ENCODE assay signal across 8 cellular contexts in the genomic region with DNA sequence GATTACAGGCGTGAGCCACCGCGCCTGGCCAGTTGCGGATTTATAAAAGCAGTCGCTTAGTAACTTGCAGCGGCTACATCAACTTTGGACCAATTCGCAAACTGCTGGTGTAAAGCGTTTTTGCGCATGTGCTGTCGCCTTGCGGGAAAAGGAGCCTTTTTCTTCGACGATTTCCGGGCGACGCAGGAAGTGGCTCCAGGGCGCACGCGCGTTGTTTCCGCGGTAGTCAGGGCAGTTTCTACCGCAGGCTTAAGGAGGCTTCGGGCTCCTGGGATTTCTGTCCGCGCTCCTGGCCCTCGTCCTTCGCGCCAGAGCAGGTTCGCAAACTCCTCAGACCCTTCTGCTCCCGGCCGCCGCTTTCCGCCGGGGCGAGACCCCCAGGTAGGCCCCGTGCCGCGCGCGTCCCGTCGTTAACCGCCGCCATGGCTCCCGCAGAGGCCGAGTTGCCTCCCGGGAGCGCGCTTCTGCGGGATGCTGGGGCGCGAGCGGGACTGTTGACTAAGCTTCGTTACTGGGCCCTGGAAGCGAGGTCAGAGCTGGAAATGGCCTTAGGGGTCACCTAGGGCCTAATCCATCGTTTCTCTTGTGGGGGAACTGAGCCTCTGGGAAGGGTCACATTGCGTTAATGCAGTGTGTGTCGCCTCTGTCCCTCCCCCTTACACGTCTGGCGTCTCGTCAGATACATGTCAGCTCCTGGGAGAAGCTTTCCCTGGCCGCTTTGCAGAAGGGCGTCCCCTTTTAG. TPM values are rescaled to one million over a fixed set of nuclear protein-coding genes. Genes with fewer than 3 reads are reported as not detected.
DNase-seq lines count a peak whose midpoint lies in the region; FAIRE-seq lines count a peak whose summit lies in the region.

Gene RAE1, plus strand, starts transcription at position 214 of the 742 bp plus-strand sequence. CDS start 2,784 bp downstream, outside the sequence.

- peak within 1 kb of the TSS; percentile 98 for H3K18ac ChIP-seq in neuronal stem cell (ENCODE audit: low read length)

- H3K9ac ChIP-seq in neuronal stem cell (ENCODE audit: low read depth, low read length, poor library complexity) (peak within 1 kb of the TSS; percentile 95), subcutaneous abdominal adipose tissue (ENCODE audit: low read length in 5 of 5) (peak within 1 kb of the TSS; percentile 68 to 99 (median 94))

- H3K27ac ChIP-seq in SJSA1: peak within 1 kb of the TSS; percentile 81
- peak within 1 kb of the TSS; percentile 77 for H3K27ac ChIP-seq in neuronal stem cell (replicated peaks; ENCODE audit: low read length)
- peak within 1 kb of the TSS; percentile 74 for H3K27ac ChIP-seq in subcutaneous abdominal adipose tissue (ENCODE audit: low read depth, low read length)

- no peaks in the 10 kb centered on the region; the same call in none of the 2 replicates for H3K36me3 ChIP-seq in SJSA1
- H3K36me3 ChIP-seq in neuronal stem cell (replicated peaks in 1 of 2; ENCODE audit: control insufficient read depth in 2 of 2, insufficient read depth in 2 of 2, low read length in 2 of 2): peaks cover 0 to 17% of the 10 kb centered on the region in 2 donors
- peaks cover 4 to 30% (median 8%) of the 10 kb centered on the region in 5 donors for H3K36me3 ChIP-seq in subcutaneous abdominal adipose tissue (ENCODE audit: control insufficient read depth in 5 of 5, insufficient read depth in 5 of 5, low read length in 5 of 5)

- no CpG with 5 or more reads among the region's 64 CpGs for WGBS in neuronal stem cell (ENCODE audit: extremely low coverage in 2 of 2, insufficient read length in 2 of 2, insufficient replicate concordance in 1 of 2), 2 donors

- H3K4ac ChIP-seq in neuronal stem cell (ENCODE audit: low read length): peak within 1 kb of the TSS; percentile 24

- peak within 1 kb of the TSS; percentile 72 for H3K4me2 ChIP-seq in neuronal stem cell (ENCODE audit: insufficient read depth, low read length, poor library complexity, severe bottlenecking)

- peak within 1 kb of the TSS; percentile 87 for H2AFZ ChIP-seq in neuronal stem cell (ENCODE audit: low read length)

- no peak within 1 kb of the TSS for H2BK120ac ChIP-seq in neuronal stem cell (ENCODE audit: low read depth, low read length)

- H3K27me3 ChIP-seq in SJSA1 (replicated peaks) (no peaks in the 10 kb centered on the region), neuronal stem cell (ENCODE audit: control insufficient read depth in 3 of 3, insufficient read depth in 3 of 3, low read depth in 1 of 3, low read length in 3 of 3) (no peaks in the 10 kb centered on the region), subcutaneous abdominal adipose tissue (ENCODE audit: control insufficient read depth in 5 of 5, insufficient read depth in 4 of 5, low read length in 5 of 5) (peaks cover 0 to 2% (median 0%) of the 10 kb centered on the region in 5 donors)

- H2BK15ac ChIP-seq in neuronal stem cell (ENCODE audit: low read length): no peak within 1 kb of the TSS

- H4K91ac ChIP-seq in neuronal stem cell (ENCODE audit: low read depth, low read length, poor library complexity): peak within 1 kb of the TSS; percentile 38

- H3K14ac ChIP-seq in neuronal stem cell (ENCODE audit: low read length): peak within 1 kb of the TSS; percentile 1

- H2BK12ac ChIP-seq in neuronal stem cell (ENCODE audit: low read length): no peak within 1 kb of the TSS

- DNase-seq in ELF-1 (ENCODE audit: low read depth, low spot score): peak; percentile 91
- peak; percentile 90 for DNase-seq in HCEC 1CT
- peak; percentile 92 for DNase-seq in MV-4-11 (lab: John Stamatoyannopoulos, UW)
- DNase-seq in SJSA1 (ENCODE audit: low read depth in 1 of 2, low spot score in 2 of 2): peak; percentile 87 to 89
- peak; percentile 70 to 88 (median 80) for DNase-seq in activated naive CD4-positive, alpha-beta T cell (lab: John Stamatoyannopoulos, UW)
- peak; percentile 85 to 86 for DNase-seq in frontal cortex (ENCODE audit: low spot score in 2 of 2)
- peak; percentile 83 for DNase-seq in neuronal stem cell (ENCODE audit: low spot score)

- no peak for FAIRE-seq in frontal cortex (lab: Jason Lieb, UNC)

- peak within 1 kb of the TSS; percentile 70 for H4K8ac ChIP-seq in neuronal stem cell (ENCODE audit: low read depth, low read length)

- H2AK5ac ChIP-seq in neuronal stem cell (ENCODE audit: low read depth, low read length): peak within 1 kb of the TSS; percentile 28

- no peaks in the 10 kb centered on the region for H3K9me3 ChIP-seq in SJSA1 (replicated peaks)
- H3K9me3 ChIP-seq in neuronal stem cell (replicated peaks in 1 of 2; ENCODE audit: control insufficient read depth in 2 of 2, insufficient read depth in 1 of 2, low read depth in 1 of 2, low read length in 2 of 2): no peaks in the 10 kb centered on the region
- H3K9me3 ChIP-seq in subcutaneous abdominal adipose tissue (ENCODE audit: control insufficient read depth in 5 of 5, low read length in 5 of 5): no peaks in the 10 kb centered on the region

- H3K4me3 ChIP-seq in SJSA1 (peak within 1 kb of the TSS; percentile 70), neuronal stem cell (ENCODE audit: low read length in 2 of 2) (peak within 1 kb of the TSS; percentile 85 to 96), subcutaneous abdominal adipose tissue (ENCODE audit: low read depth in 1 of 5, low read length in 5 of 5) (peak within 1 kb of the TSS; percentile 86 to 100 (median 98))

- H3K23ac ChIP-seq in neuronal stem cell (ENCODE audit: low read depth, low read length, poor library complexity): peak within 1 kb of the TSS; percentile 89

- peaks cover 4% of the 10 kb centered on the region for H3K79me1 ChIP-seq in neuronal stem cell (ENCODE audit: low read depth, low read length)

- peaks cover 15% of the 10 kb centered on the region for H3K4me1 ChIP-seq in SJSA1 (replicated peaks)
- peaks cover 4 to 5% of the 10 kb centered on the region in 2 donors for H3K4me1 ChIP-seq in neuronal stem cell (ENCODE audit: control insufficient read depth in 2 of 2, insufficient read depth in 1 of 2, low read depth in 1 of 2, low read length in 2 of 2)
- H3K4me1 ChIP-seq in subcutaneous abdominal adipose tissue (ENCODE audit: control insufficient read depth in 5 of 5, insufficient read depth in 5 of 5, low read length in 5 of 5): peaks cover 6 to 17% (median 14%) of the 10 kb centered on the region in 5 donors

- no peak within 1 kb of the TSS for H2BK5ac ChIP-seq in neuronal stem cell (ENCODE audit: low read length)

RNA-seq across cellular contexts. Expression of gene RAE1, which starts in this region (rescaled TPM):
- 67.2 and 99.7 TPM in 2 replicates for total RNA-seq in SJSA1 (2014; rRNA removed; shearing (Covaris generic))
- 31.8 TPM for total RNA-seq in frontal cortex
- 21.8 TPM for polyA plus RNA-seq in neuronal stem cell (2013, experiment 1 of 2)
- 21.8 TPM for polyA plus RNA-seq in neuronal stem cell (2013, experiment 2 of 2)

Comparison
In these comparisons a context has a peak if more than half of its experiments do, and no peak if none do; other contexts are left out.
1. Peak in every context shown above with its lines: DNase-seq, H3K4me3 ChIP-seq and H3K27ac ChIP-seq.